ENCODE assay signal across 1 cellular context in the genomic region with DNA sequence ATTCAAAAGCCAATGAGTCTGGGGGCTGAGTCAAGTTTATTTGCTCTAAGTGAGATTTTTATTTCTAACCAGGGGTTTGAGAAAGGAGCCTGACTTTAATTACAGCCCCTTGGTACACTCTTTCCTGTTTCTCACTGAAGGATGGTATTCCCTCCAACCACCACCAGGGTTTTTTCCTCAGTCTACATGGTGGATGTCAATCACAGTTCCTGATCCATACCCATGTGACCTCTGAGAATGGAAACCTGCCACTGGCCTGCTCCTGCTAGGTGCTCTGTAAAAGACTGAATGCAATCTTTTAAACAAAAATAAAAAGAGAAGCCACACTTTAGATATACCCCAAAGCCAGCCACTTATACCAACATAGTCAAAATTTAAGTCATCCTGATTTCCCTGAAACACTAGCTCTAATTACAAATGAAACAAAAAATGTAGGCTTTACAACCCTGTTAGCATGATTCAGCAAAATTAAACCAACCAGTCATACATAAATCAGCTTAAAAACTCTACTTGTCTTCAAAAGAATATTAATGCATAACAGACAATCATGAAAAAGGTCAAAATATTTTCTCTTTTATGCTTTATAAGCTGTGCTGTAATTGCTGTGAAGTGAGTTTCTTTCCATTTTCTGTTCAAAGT.
TF ChIP-seq lines count a peak whose summit lies in the region.

No MANE protein-coding gene starts in this region.

TF ChIP-seq in K562, 482 proteins besides CTCF, POLR2A, EP300 and RAD21 (continued from another document):
- peak; percentile 40; the same call in 1 of the 2 replicates for TF ChIP-seq MAFF (IDR thresholded peaks at IDR 0.05; ENCODE audit: low read length)
- TF ChIP-seq, protein P1, sequence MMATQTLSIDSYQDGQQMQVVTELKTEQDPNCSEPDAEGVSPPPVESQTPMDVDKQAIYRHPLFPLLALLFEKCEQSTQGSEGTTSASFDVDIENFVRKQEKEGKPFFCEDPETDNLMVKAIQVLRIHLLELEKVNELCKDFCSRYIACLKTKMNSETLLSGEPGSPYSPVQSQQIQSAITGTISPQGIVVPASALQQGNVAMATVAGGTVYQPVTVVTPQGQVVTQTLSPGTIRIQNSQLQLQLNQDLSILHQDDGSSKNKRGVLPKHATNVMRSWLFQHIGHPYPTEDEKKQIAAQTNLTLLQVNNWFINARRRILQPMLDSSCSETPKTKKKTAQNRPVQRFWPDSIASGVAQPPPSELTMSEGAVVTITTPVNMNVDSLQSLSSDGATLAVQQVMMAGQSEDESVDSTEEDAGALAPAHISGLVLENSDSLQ (IDR thresholded peaks at IDR 0.05) = 0 out of 2 replicates have a peak, but pooled peaks have one; percentile 24
- TF ChIP-seq, protein P2, sequence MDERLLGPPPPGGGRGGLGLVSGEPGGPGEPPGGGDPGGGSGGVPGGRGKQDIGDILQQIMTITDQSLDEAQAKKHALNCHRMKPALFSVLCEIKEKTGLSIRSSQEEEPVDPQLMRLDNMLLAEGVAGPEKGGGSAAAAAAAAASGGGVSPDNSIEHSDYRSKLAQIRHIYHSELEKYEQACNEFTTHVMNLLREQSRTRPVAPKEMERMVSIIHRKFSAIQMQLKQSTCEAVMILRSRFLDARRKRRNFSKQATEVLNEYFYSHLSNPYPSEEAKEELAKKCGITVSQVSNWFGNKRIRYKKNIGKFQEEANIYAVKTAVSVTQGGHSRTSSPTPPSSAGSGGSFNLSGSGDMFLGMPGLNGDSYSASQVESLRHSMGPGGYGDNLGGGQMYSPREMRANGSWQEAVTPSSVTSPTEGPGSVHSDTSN (CRISPR knock-in tag; IDR thresholded peaks at IDR 0.05; ENCODE audit: low read depth) = no peak
- TF ChIP-seq, protein P2 (tag; conservative IDR thresholded peaks at IDR 0.05; ENCODE audit: low read depth) = peak; percentile 29; the same call in 1 of the 2 replicates
- TF ChIP-seq PPARD (CRISPR knock-in tag; IDR thresholded peaks at IDR 0.05) = no peak
- TF ChIP-seq NFE2L1 (tag; IDR thresholded peaks at IDR 0.05; ENCODE audit: borderline replicate concordance, low read depth) = peak; percentile 33; the same call in 1 of the 2 replicates
- TF ChIP-seq FOXM1 (IDR thresholded peaks at IDR 0.05; ENCODE audit: low read depth) = no peak
- TF ChIP-seq FOXM1 (CRISPR knock-in tag; IDR thresholded peaks at IDR 0.05; ENCODE audit: low read depth) = no peak
- TF ChIP-seq CC2D1A (IDR thresholded peaks at IDR 0.05) = no peak
TF ChIP-seq in K562: peak in this region for 9.
